Comparison of ENCODE assay signal across 8 cellular contexts in the genomic region with DNA sequence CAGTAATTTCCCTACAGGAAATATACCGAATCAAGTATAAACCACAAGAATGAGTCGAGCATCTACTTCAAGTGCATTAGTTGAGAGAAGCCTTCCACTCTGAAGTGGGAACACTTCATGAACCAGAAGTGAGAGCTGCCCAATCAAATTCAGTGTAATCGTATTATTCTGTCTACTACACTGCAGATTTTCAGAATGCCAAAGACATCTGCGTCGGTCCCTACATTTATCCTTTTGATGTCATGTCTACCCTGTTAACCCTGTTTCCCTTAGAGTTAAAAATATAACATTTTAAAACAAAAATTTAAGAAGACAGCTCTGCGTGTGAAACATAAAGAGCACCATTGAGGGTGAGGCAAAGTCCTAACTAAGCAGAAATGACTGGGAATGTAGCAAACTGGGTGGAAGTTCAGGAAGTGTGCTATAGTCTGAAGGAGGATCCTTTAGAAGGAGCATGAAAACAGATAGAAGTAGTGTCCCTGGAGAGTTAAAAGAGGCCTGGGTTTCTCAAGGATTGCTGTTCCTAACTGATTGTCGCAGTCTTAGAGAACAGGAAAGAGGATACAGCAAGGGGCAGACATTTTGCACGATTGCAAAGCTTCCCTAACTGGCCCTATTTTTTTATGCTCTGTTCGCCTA.
A peak's percentile ranks its signal among the peaks of the same experiment; 100 is the strongest.
DNase-seq lines count a peak whose midpoint lies in the region; ATAC-seq and TF ChIP-seq lines count a peak whose summit lies in the region.

No MANE protein-coding gene starts in this region.

- H3K4me3 Mint-ChIP-seq in activated T-cell treated with anti-CD3 and anti-CD28 coated beads, Interleukin-2, amount 50 U/mL, for 4 hours: peak overlapping the region; percentile 76
- peak overlapping the region; percentile 34 for H3K4me3 Mint-ChIP-seq in mesothelial cell of epicardium

- 17 to 42% methylated on average over 9 of the region's 9 CpGs for WGBS in aorta, 2 donors

- no peak for TF ChIP-seq CTCF in breast epithelium (IDR thresholded peaks at IDR 0.05)
- no peak for TF ChIP-seq CTCF in mesothelial cell of epicardium (IDR thresholded peaks at IDR 0.05; ENCODE audit: unreplicated experiment)

- DNase-seq in activated T-cell treated with anti-CD3 and anti-CD28 coated beads, Interleukin-2, amount 50 U/mL, for 4 hours: no peak
- no peak for DNase-seq in activated T-cell treated with anti-CD3 and anti-CD28 coated beads for 4 hours
- peak; percentile 26 for DNase-seq in NCI-H748 treated with DMSO at 0.1 percent for 48 hours (lab: John Stamatoyannopoulos, UW)
- DNase-seq in breast epithelium (ENCODE audit: low spot score in 2 of 2): no peak
- no peak for DNase-seq in mesothelial cell of epicardium (ENCODE audit: low spot score in 2 of 2, unreplicated experiment in 2 of 2)
- DNase-seq in aorta: no peak
- no peak for DNase-seq in RKO (ENCODE audit: low spot score)

- H3K4me3 ChIP-seq in breast epithelium (peak overlapping the region; percentile 7 to 46 (median 14)), aorta (ENCODE audit: low read length in 2 of 2) (no peak overlapping the region)

- H3K27ac ChIP-seq in breast epithelium (no peak overlapping the region), aorta (ENCODE audit: low read depth in 1 of 2, low read length in 2 of 2) (no peak overlapping the region)

- no peaks in the 10 kb centered on the region for H3K36me3 Mint-ChIP-seq in activated T-cell treated with anti-CD3 and anti-CD28 coated beads, Interleukin-2, amount 50 U/mL, for 4 hours (ENCODE audit: insufficient read depth)
- H3K36me3 Mint-ChIP-seq in mesothelial cell of epicardium: peaks cover 3% of the 10 kb centered on the region

- no peaks in the 10 kb centered on the region for H3K27me3 ChIP-seq in breast epithelium
- no peaks in the 10 kb centered on the region for H3K27me3 ChIP-seq in aorta (ENCODE audit: control insufficient read depth in 1 of 2, insufficient read depth in 2 of 2, low read length in 1 of 2)

- H3K27ac Mint-ChIP-seq in mesothelial cell of epicardium: peak overlapping the region; percentile 73

- peaks cover 34% of the 10 kb centered on the region for H3K4me1 Mint-ChIP-seq in activated T-cell treated with anti-CD3 and anti-CD28 coated beads, Interleukin-2, amount 50 U/mL, for 4 hours (ENCODE audit: low read depth)
- peaks cover 42% of the 10 kb centered on the region for H3K4me1 Mint-ChIP-seq in mesothelial cell of epicardium

- H3K9me3 ChIP-seq in breast epithelium (no peaks in the 10 kb centered on the region), aorta (ENCODE audit: control insufficient read depth, low read length) (no peaks in the 10 kb centered on the region)

- H3K4me1 ChIP-seq in breast epithelium (no peaks in the 10 kb centered on the region), aorta (ENCODE audit: control insufficient read depth in 1 of 2, insufficient read depth in 2 of 2, low read length in 2 of 2) (peaks cover 0 to 3% of the 10 kb centered on the region in 2 donors)

- H3K27me3 Mint-ChIP-seq in activated T-cell treated with anti-CD3 and anti-CD28 coated beads, Interleukin-2, amount 50 U/mL, for 4 hours (ENCODE audit: low read depth): no peaks in the 10 kb centered on the region
- no peaks in the 10 kb centered on the region for H3K27me3 Mint-ChIP-seq in mesothelial cell of epicardium (ENCODE audit: low read depth)

- peak; percentile 70 to 73 for ATAC-seq in activated T-cell treated with anti-CD3 and anti-CD28 coated beads, Interleukin-2, amount 50 U/mL, for 4 hours
- peak; percentile 63 for ATAC-seq in HG02885 (IDR thresholded peaks at IDR 0.05; ENCODE audit: poor library complexity, unreplicated experiment)
- no peak for ATAC-seq in aorta (ENCODE audit: low FRiP score)

- intact Hi-C loops in breast epithelium (cut with DNase I; ENCODE audit: low total_unique reads): no loop called here
- intact Hi-C loops in aorta (cut with DNase I): no loop called here

- no peaks in the 10 kb centered on the region for H3K9me3 Mint-ChIP-seq in activated T-cell treated with anti-CD3 and anti-CD28 coated beads, Interleukin-2, amount 50 U/mL, for 4 hours
- H3K9me3 Mint-ChIP-seq in mesothelial cell of epicardium: no peaks in the 10 kb centered on the region

- TF ChIP-seq POLR2A in breast epithelium (IDR thresholded peaks at IDR 0.05): no peak

- H3K36me3 ChIP-seq in breast epithelium (no peaks in the 10 kb centered on the region), aorta (ENCODE audit: control insufficient read depth in 1 of 2, insufficient read depth in 2 of 2, low read length in 1 of 2) (no peaks in the 10 kb centered on the region)

Comparison
In these comparisons a context has a peak if more than half of its experiments do, and no peak if none do; other contexts are left out.
1. H3K4me3 ChIP-seq: peak in breast epithelium (3 of 3); none in aorta (0 of 2).